ENCODE assay signal across 17 cellular contexts in the genomic region with DNA sequence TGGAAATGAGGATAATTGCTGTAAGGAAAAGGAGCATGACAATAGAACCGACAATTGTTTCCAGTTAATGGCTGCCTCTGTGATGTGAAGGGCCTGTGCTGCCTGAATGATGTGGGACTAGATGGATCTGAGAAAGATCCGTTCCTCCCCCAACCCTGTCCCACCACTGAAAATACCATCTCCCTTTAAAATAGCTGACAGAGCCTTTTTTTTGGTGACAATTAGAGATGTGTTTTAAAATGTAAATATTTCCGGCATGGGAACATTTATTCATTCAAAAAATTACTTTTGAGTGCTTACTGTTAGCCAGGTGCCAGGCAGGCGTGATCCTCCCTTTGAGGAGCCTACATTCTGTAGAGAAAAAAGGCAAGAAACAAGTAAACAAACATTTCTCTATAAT.
"Had no signal": no experiment of that assay in that cellular context is flagged by ENCODE, and none has a peak within 500 bp of the region (broad histone marks: within the 10 kb centered on the region; RNA-seq: fewer than 3 reads in every experiment).

No MANE protein-coding gene starts in this region.

- H3K4me3 ChIP-seq: adrenal gland, colonic mucosa, lung, skin epidermis, transverse colon had no signal

- H3K27ac ChIP-seq: adrenal gland, colonic mucosa, foreskin keratinocyte, skin epidermis, transverse colon had no signal

- H3K36me3 ChIP-seq: adrenal gland, colonic mucosa, neutrophil, transverse colon had no signal

- H3K36me3 Mint-ChIP-seq: immature natural killer cell had no signal

- H3K9me3 Mint-ChIP-seq: immature natural killer cell, naive B cell had no signal

- H3K4me3 Mint-ChIP-seq: naive B cell had no signal

- H3K9me3 ChIP-seq: adrenal gland, colonic mucosa, neutrophil, transverse colon had no signal

- H3K27ac Mint-ChIP-seq: naive B cell had no signal

- DNase-seq: activated CD4-positive, CD25-positive, alpha-beta regulatory T cell; activated naive CD4-positive, alpha-beta T cell treated with Interleukin-2 at 50 U/mL for 16 hours; activated T-cell treated with anti-CD3 and anti-CD28 coated beads, Interleukin-2, amount 50 U/mL, for 48 hours; adrenal gland; colonic mucosa; effector CD4-positive, alpha-beta T cell; foreskin keratinocyte; immature natural killer cell; left colon; naive B cell; T-helper 1 cell; transverse colon had no signal

- FAIRE-seq: endothelial cell of umbilical vein, TTC549 had no signal

- ATAC-seq: foreskin keratinocyte, left colon had no signal

- H3K27me3 ChIP-seq: adrenal gland, colonic mucosa, foreskin keratinocyte, neutrophil, transverse colon had no signal
